Comparison of ENCODE assay signal across 16 cellular contexts in the genomic region with DNA sequence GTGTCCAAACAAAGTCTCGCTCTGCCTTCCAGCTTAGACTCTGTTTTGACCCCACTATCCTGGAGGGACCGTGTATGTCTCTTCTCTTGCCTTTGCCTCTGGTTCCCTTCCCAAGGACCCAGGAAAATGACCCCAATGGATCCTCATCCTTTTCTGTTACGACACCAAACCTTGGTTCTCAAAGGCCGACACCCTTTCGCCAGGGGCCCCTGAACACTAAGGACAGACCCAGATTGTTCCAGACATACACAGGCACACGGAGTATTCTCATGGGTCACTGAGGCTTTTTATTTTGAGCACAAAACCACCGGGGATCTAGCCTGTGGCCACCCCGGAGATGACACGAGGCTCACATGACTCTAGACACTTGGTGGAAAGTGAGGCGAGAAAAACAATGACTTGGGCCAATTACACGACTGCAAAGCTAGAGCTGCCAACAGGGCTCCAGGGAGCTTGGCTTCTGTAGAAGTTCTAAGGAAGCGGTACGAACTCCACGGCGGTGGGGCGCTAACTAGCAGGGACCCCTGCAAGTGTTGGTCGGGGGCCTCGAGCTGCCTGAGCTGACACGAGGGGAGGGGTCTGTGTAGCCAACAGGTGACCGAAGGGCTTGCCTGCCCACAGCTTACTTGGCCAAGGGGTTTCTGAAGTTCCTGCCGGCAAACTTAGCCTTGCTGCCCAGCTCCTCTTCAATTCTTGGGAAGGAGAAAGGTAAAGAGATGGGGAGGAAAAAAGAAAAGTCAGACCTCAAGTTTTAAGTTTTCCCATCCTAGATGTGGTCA. TPM values are rescaled to one million over a fixed set of nuclear protein-coding genes. Genes with fewer than 3 reads are reported as not detected.
DNase-seq lines count a peak whose midpoint lies in the region; ATAC-seq and TF ChIP-seq lines count a peak whose summit lies in the region.
"Had no signal": no experiment of that assay in that cellular context is flagged by ENCODE, and none has a peak within 500 bp of the region (broad histone marks: within the 10 kb centered on the region; RNA-seq: fewer than 3 reads in every experiment).

No MANE protein-coding gene starts in this region.

- H3K27me3 Mint-ChIP-seq in Calu3 (ENCODE audit: unreplicated experiment), result no peaks in the 10 kb centered on the region
- H3K27me3 Mint-ChIP-seq in HFFc6 (ENCODE audit: insufficient read depth), result peaks cover 2% of the 10 kb centered on the region
- no peaks in the 10 kb centered on the region for H3K27me3 Mint-ChIP-seq in activated naive CD8-positive, alpha-beta T cell treated with anti-CD3 and anti-CD28 coated beads for 36 hours
- no peaks in the 10 kb centered on the region for H3K27me3 Mint-ChIP-seq in neural crest cell (ENCODE audit: low read depth)
- H3K27me3 Mint-ChIP-seq: naive B cell had no signal

- no peak for ATAC-seq in GM21529 (IDR thresholded peaks at IDR 0.05; ENCODE audit: unreplicated experiment)
- ATAC-seq: sciatic nerve had no signal

- H3K4me3 Mint-ChIP-seq in Calu3 (ENCODE audit: low read depth, unreplicated experiment), result no peak overlapping the region
- H3K4me3 Mint-ChIP-seq in HFFc6, result no peak overlapping the region
- H3K4me3 Mint-ChIP-seq in activated naive CD8-positive, alpha-beta T cell treated with anti-CD3 and anti-CD28 coated beads for 36 hours, result no peak overlapping the region
- H3K4me3 Mint-ChIP-seq in neural crest cell, result no peak overlapping the region
- H3K4me3 Mint-ChIP-seq: CD8-positive, alpha-beta memory T cell; naive B cell had no signal

- H3K9me3 Mint-ChIP-seq in Calu3 (ENCODE audit: low read depth, unreplicated experiment), result no peaks in the 10 kb centered on the region
- H3K9me3 Mint-ChIP-seq in HFFc6, result no peaks in the 10 kb centered on the region
- H3K9me3 Mint-ChIP-seq in activated naive CD8-positive, alpha-beta T cell treated with anti-CD3 and anti-CD28 coated beads for 36 hours, result no peaks in the 10 kb centered on the region
- no peaks in the 10 kb centered on the region for H3K9me3 Mint-ChIP-seq in neural crest cell
- H3K9me3 Mint-ChIP-seq: CD8-positive, alpha-beta memory T cell had no signal

- peak overlapping the region; percentile 79 for H3K27ac Mint-ChIP-seq in Calu3 (ENCODE audit: unreplicated experiment)
- peak overlapping the region; percentile 67 for H3K27ac Mint-ChIP-seq in HFFc6
- peak overlapping the region; percentile 62 for H3K27ac Mint-ChIP-seq in activated naive CD8-positive, alpha-beta T cell treated with anti-CD3 and anti-CD28 coated beads for 36 hours
- peak overlapping the region; percentile 12 for H3K27ac Mint-ChIP-seq in neural crest cell (ENCODE audit: unreplicated experiment)

- intact Hi-C loops in Calu3 (cut with micrococcal nuclease; ENCODE audit: unreplicated experiment) (no loop called here), lower leg skin (cut with DNase I; ENCODE audit: low total_unique reads) (no loop called here)

- no TSS peak for BruUV-seq in Calu3 (replicated peaks; lab: Mats Ljungman, UMichigan)

- H3K4me3 ChIP-seq in lower leg skin (ENCODE audit: low read depth, poor library complexity, severe bottlenecking), result no peak overlapping the region
- H3K4me3 ChIP-seq: breast epithelium, SJSA1, suprapubic skin had no signal

- H3K4me1 Mint-ChIP-seq in Calu3 (ENCODE audit: low read depth, unreplicated experiment), result peaks cover 18% of the 10 kb centered on the region
- H3K4me1 Mint-ChIP-seq in HFFc6 (ENCODE audit: low read depth), result peaks cover 55% of the 10 kb centered on the region
- H3K4me1 Mint-ChIP-seq in activated naive CD8-positive, alpha-beta T cell treated with anti-CD3 and anti-CD28 coated beads for 36 hours, result peaks cover 33% of the 10 kb centered on the region
- peaks cover 24% of the 10 kb centered on the region for H3K4me1 Mint-ChIP-seq in neural crest cell

- WGBS in lower leg skin, 2 donors, result 75 to 78% methylated on average over 21 of the region's 21 CpGs

- H3K36me3 Mint-ChIP-seq in Calu3 (ENCODE audit: insufficient read depth, unreplicated experiment) (peaks cover 59% of the 10 kb centered on the region), HFFc6 (ENCODE audit: low read depth) (peaks cover 50% of the 10 kb centered on the region), neural crest cell (ENCODE audit: low read depth) (peaks cover 30% of the 10 kb centered on the region)
- peaks cover 54% of the 10 kb centered on the region for H3K36me3 Mint-ChIP-seq in activated naive CD8-positive, alpha-beta T cell treated with anti-CD3 and anti-CD28 coated beads for 36 hours

- no peak for DNase-seq in Calu3
- no peak for DNase-seq in HFFc6
- DNase-seq in activated naive CD8-positive, alpha-beta T cell treated with anti-CD3 and anti-CD28 coated beads for 36 hours, result no peak
- no peak for DNase-seq in neural crest cell (ENCODE audit: low read depth, low spot score)
- DNase-seq in lower leg skin (ENCODE audit: low spot score in 2 of 2), result no peak
- DNase-seq in cortex of kidney (lab: John Stamatoyannopoulos, UW), result no peak
- DNase-seq: CD8-positive, alpha-beta memory T cell; glutamatergic neuron; naive B cell; NCI-H82; WERI-Rb-1 had no signal

- CTCF ChIA-PET in Calu3 (lab: Charles Lee), result interaction anchor here (0.6 kb wide), 1 partner anchor 280 kb away, joined by 3 read pairs; no protein-coding TSS in a partner anchor

- TF ChIP-seq POLR2A in lower leg skin (IDR thresholded peaks at IDR 0.05), result no peak

- TF ChIP-seq CTCF in Calu3 (IDR thresholded peaks at IDR 0.05; ENCODE audit: unreplicated experiment) (no peak), HFFc6 (IDR thresholded peaks at IDR 0.05) (no peak), neural crest cell (conservative IDR thresholded peaks at IDR 0.05) (no peak), lower leg skin (IDR thresholded peaks at IDR 0.05) (no peak)

RNA-seq across cellular contexts. Expression of a gene that starts 17.6 kb away (rescaled TPM):
- 1,000 and 1,003 TPM in 2 replicates for total RNA-seq in Calu3 (2022)
- total RNA-seq in HFFc6 (2021; fragmentation: NEBNext Ultra II Directional; extraction: Animal tissue kit (Norgen Biotek cat#: 25700)), result 1,000 to 10,000 TPM; 1,376 to 1,744 (median 1,709) TPM
- 1,000 to 10,000 TPM; 3,744 to 3,761 TPM for total RNA-seq in activated naive CD8-positive, alpha-beta T cell treated with anti-CD3 and anti-CD28 coated beads for 36 hours
- 1,269 and 1,339 TPM in 2 replicates for total RNA-seq in neural crest cell
- 100 to 1,000 TPM; 351 to 688 (median 453) TPM for total RNA-seq in lower leg skin

RNA-seq across cellular contexts. Expression of a gene that starts 43.5 kb away (rescaled TPM):
- total RNA-seq in Calu3 (2022) (45.9 and 52.8 TPM in 2 replicates), neural crest cell (107 and 122 TPM in 2 replicates), lower leg skin (10 to 100 TPM; 41.0 to 84.9 (median 76.8) TPM)
- 10 to 100 TPM; 36.5 to 41.6 (median 37.5) TPM for total RNA-seq in HFFc6 (2021; fragmentation: NEBNext Ultra II Directional; extraction: Animal tissue kit (Norgen Biotek cat#: 25700))
- 10 to 100 TPM; 36.8 to 39.6 TPM for total RNA-seq in activated naive CD8-positive, alpha-beta T cell treated with anti-CD3 and anti-CD28 coated beads for 36 hours

Comparison
In these comparisons a context has a peak if more than half of its experiments do, and no peak if none do; other contexts are left out.
1. H3K27ac Mint-ChIP-seq: peak in every context shown above with its lines; median percentile 79 in Calu3; 67 in HFFc6; 62 in activated naive CD8-positive, alpha-beta T cell treated with anti-CD3 and anti-CD28 coated beads for 36 hours; 12 in neural crest cell.